8 cellular contexts compared by ENCODE assay signal in genomic region chr2:238513346-238513745, GRCh38.
DNase-seq lines count a peak whose midpoint lies in the region; ATAC-seq and TF ChIP-seq lines count a peak whose summit lies in the region.

No MANE protein-coding gene starts in this region.

- H3K27me3 Mint-ChIP-seq in natural killer cell (ENCODE audit: low read depth in 2 of 2) = peaks cover 0 to 10% of the 10 kb centered on the region in 2 donors
- peaks cover 7 to 9% of the 10 kb centered on the region in 2 donors for H3K27me3 Mint-ChIP-seq in natural killer cell treated with Interleukin-12 subunit alpha and Interleukin-12 subunit beta and Interleukin-15 and Interleukin-18, amount 100 ng/mL, for 72 hours
- H3K27me3 Mint-ChIP-seq in mesothelial cell of epicardium (ENCODE audit: low read depth) = no peaks in the 10 kb centered on the region

- intact Hi-C loops in natural killer cell (cut with micrococcal nuclease) = no loop called here

- no peaks in the 10 kb centered on the region for H3K36me3 ChIP-seq in brain microvascular endothelial cell (replicated peaks)

- no peak for ATAC-seq in natural killer cell
- no peak for ATAC-seq in natural killer cell treated with Interleukin-12 subunit alpha and Interleukin-12 subunit beta and Interleukin-15 and Interleukin-18, amount 100 ng/mL, for 72 hours

- H3K27ac Mint-ChIP-seq in natural killer cell = no peak overlapping the region
- no peak overlapping the region for H3K27ac Mint-ChIP-seq in natural killer cell treated with Interleukin-12 subunit alpha and Interleukin-12 subunit beta and Interleukin-15 and Interleukin-18, amount 100 ng/mL, for 72 hours
- H3K27ac Mint-ChIP-seq in mesothelial cell of epicardium = no peak overlapping the region

- no peak overlapping the region for H3K4me3 ChIP-seq in NB4 (ENCODE audit: low read depth, low read length)
- H3K4me3 ChIP-seq in brain microvascular endothelial cell (ENCODE audit: low read depth, low read length) = no peak overlapping the region

- no peak overlapping the region for H3K4me3 Mint-ChIP-seq in natural killer cell
- H3K4me3 Mint-ChIP-seq in natural killer cell treated with Interleukin-12 subunit alpha and Interleukin-12 subunit beta and Interleukin-15 and Interleukin-18, amount 100 ng/mL, for 72 hours = no peak overlapping the region
- H3K4me3 Mint-ChIP-seq in mesothelial cell of epicardium = no peak overlapping the region

- H3K36me3 Mint-ChIP-seq in natural killer cell (peaks cover 13% of the 10 kb centered on the region), mesothelial cell of epicardium (peaks cover 8% of the 10 kb centered on the region)
- H3K36me3 Mint-ChIP-seq in natural killer cell treated with Interleukin-12 subunit alpha and Interleukin-12 subunit beta and Interleukin-15 and Interleukin-18, amount 100 ng/mL, for 72 hours = peaks cover 19% of the 10 kb centered on the region

- in situ Hi-C loops in brain microvascular endothelial cell (cut with HindIII; ENCODE audit: low pct_ligation_motif_present, low sequenced_read_pairs) = no loop called here

- TF ChIP-seq POLR2A in NB4 (IDR thresholded peaks at IDR 0.05; ENCODE audit: extremely low read depth, insufficient read length) = no peak

- peaks cover 2 to 6% of the 10 kb centered on the region in 2 donors for H3K9me3 Mint-ChIP-seq in natural killer cell
- H3K9me3 Mint-ChIP-seq in natural killer cell treated with Interleukin-12 subunit alpha and Interleukin-12 subunit beta and Interleukin-15 and Interleukin-18, amount 100 ng/mL, for 72 hours = peaks cover 8% of the 10 kb centered on the region
- H3K9me3 Mint-ChIP-seq in mesothelial cell of epicardium = peaks cover 32% of the 10 kb centered on the region

- no peaks in the 10 kb centered on the region for H3K27me3 ChIP-seq in brain microvascular endothelial cell (replicated peaks)

- DNase-seq in natural killer cell (no peak), NB4 (ENCODE audit: low read depth) (peak; percentile 62), brain microvascular endothelial cell (peak; percentile 38), mesothelial cell of epicardium (ENCODE audit: low spot score in 2 of 2, unreplicated experiment in 2 of 2) (no peak), NCI-H2107 (lab: John Stamatoyannopoulos, UW) (no peak), mucosa of gallbladder (ENCODE audit: low spot score) (no peak)
- DNase-seq in natural killer cell treated with Interleukin-12 subunit alpha and Interleukin-12 subunit beta and Interleukin-15 and Interleukin-18, amount 100 ng/mL, for 72 hours (ENCODE audit: low spot score) = no peak
- no peak for DNase-seq in central memory CD4-positive, alpha-beta T cell

- TF ChIP-seq CTCF in natural killer cell (IDR thresholded peaks at IDR 0.05) = peak; percentile 34
- TF ChIP-seq CTCF in NB4 (IDR thresholded peaks at IDR 0.05; ENCODE audit: low read depth, low read length) = peak; percentile 85
- TF ChIP-seq CTCF in brain microvascular endothelial cell (IDR thresholded peaks at IDR 0.05; ENCODE audit: low read depth, low read length, missing control alignments) = peak; percentile 76
- TF ChIP-seq CTCF in mesothelial cell of epicardium (IDR thresholded peaks at IDR 0.05; ENCODE audit: unreplicated experiment) = peak; percentile 38

- no peaks in the 10 kb centered on the region for H3K4me1 Mint-ChIP-seq in natural killer cell
- no peaks in the 10 kb centered on the region for H3K4me1 Mint-ChIP-seq in natural killer cell treated with Interleukin-12 subunit alpha and Interleukin-12 subunit beta and Interleukin-15 and Interleukin-18, amount 100 ng/mL, for 72 hours (ENCODE audit: low read depth in 2 of 2)
- peaks cover 7% of the 10 kb centered on the region for H3K4me1 Mint-ChIP-seq in mesothelial cell of epicardium

- no peak overlapping the region for H3K27ac ChIP-seq in brain microvascular endothelial cell

Comparison
In these comparisons a context has a peak if more than half of its experiments do, and no peak if none do; other contexts are left out.
1. DNase-seq: peak in NB4 (single experiment) and brain microvascular endothelial cell (single experiment); none in natural killer cell (single experiment), natural killer cell treated with Interleukin-12 subunit alpha and Interleukin-12 subunit beta and Interleukin-15 and Interleukin-18, amount 100 ng/mL, for 72 hours (single experiment), mesothelial cell of epicardium (0 of 2), NCI-H2107 (single experiment), mucosa of gallbladder (single experiment) and central memory CD4-positive, alpha-beta T cell (single experiment).
2. CTCF ChIP-seq: peak in every context shown above with its lines; median percentile 85 in NB4; 76 in brain microvascular endothelial cell; 38 in mesothelial cell of epicardium; 34 in natural killer cell.